In the genomic region with DNA sequence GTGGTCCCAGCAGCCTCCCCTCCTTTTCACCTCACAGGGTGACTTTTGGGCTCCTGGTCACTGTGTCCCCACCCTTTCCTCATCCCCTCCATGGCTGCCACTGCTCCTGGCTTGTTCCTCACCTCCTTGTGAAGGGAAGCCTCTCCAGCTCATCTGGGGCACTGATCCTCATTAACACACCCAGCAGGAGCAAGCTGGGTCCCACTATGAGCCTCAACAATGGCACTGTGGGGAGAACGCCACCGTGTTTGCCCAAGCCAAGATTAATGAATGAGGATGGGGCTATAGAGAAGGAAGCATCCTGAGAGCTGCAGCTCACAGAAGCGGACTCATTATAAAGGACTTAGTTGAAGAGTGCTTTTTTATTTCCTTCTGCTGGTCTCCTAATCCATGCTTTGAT, we compare ENCODE assay signal across 1 cellular context.
TF ChIP-seq lines count a peak whose summit lies in the region.

No MANE protein-coding gene starts in this region.

TF ChIP-seq in GM23338, 12 proteins besides CTCF, POLR2A, EP300 and RAD21 (continued from another document):
- TF ChIP-seq, protein P1, sequence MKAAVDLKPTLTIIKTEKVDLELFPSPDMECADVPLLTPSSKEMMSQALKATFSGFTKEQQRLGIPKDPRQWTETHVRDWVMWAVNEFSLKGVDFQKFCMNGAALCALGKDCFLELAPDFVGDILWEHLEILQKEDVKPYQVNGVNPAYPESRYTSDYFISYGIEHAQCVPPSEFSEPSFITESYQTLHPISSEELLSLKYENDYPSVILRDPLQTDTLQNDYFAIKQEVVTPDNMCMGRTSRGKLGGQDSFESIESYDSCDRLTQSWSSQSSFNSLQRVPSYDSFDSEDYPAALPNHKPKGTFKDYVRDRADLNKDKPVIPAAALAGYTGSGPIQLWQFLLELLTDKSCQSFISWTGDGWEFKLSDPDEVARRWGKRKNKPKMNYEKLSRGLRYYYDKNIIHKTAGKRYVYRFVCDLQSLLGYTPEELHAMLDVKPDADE (IDR thresholded peaks at IDR 0.05) = no peak
- no peak for TF ChIP-seq POLR2AphosphoS5 (IDR thresholded peaks at IDR 0.05; ENCODE audit: low read depth)
- TF ChIP-seq, protein P2, sequence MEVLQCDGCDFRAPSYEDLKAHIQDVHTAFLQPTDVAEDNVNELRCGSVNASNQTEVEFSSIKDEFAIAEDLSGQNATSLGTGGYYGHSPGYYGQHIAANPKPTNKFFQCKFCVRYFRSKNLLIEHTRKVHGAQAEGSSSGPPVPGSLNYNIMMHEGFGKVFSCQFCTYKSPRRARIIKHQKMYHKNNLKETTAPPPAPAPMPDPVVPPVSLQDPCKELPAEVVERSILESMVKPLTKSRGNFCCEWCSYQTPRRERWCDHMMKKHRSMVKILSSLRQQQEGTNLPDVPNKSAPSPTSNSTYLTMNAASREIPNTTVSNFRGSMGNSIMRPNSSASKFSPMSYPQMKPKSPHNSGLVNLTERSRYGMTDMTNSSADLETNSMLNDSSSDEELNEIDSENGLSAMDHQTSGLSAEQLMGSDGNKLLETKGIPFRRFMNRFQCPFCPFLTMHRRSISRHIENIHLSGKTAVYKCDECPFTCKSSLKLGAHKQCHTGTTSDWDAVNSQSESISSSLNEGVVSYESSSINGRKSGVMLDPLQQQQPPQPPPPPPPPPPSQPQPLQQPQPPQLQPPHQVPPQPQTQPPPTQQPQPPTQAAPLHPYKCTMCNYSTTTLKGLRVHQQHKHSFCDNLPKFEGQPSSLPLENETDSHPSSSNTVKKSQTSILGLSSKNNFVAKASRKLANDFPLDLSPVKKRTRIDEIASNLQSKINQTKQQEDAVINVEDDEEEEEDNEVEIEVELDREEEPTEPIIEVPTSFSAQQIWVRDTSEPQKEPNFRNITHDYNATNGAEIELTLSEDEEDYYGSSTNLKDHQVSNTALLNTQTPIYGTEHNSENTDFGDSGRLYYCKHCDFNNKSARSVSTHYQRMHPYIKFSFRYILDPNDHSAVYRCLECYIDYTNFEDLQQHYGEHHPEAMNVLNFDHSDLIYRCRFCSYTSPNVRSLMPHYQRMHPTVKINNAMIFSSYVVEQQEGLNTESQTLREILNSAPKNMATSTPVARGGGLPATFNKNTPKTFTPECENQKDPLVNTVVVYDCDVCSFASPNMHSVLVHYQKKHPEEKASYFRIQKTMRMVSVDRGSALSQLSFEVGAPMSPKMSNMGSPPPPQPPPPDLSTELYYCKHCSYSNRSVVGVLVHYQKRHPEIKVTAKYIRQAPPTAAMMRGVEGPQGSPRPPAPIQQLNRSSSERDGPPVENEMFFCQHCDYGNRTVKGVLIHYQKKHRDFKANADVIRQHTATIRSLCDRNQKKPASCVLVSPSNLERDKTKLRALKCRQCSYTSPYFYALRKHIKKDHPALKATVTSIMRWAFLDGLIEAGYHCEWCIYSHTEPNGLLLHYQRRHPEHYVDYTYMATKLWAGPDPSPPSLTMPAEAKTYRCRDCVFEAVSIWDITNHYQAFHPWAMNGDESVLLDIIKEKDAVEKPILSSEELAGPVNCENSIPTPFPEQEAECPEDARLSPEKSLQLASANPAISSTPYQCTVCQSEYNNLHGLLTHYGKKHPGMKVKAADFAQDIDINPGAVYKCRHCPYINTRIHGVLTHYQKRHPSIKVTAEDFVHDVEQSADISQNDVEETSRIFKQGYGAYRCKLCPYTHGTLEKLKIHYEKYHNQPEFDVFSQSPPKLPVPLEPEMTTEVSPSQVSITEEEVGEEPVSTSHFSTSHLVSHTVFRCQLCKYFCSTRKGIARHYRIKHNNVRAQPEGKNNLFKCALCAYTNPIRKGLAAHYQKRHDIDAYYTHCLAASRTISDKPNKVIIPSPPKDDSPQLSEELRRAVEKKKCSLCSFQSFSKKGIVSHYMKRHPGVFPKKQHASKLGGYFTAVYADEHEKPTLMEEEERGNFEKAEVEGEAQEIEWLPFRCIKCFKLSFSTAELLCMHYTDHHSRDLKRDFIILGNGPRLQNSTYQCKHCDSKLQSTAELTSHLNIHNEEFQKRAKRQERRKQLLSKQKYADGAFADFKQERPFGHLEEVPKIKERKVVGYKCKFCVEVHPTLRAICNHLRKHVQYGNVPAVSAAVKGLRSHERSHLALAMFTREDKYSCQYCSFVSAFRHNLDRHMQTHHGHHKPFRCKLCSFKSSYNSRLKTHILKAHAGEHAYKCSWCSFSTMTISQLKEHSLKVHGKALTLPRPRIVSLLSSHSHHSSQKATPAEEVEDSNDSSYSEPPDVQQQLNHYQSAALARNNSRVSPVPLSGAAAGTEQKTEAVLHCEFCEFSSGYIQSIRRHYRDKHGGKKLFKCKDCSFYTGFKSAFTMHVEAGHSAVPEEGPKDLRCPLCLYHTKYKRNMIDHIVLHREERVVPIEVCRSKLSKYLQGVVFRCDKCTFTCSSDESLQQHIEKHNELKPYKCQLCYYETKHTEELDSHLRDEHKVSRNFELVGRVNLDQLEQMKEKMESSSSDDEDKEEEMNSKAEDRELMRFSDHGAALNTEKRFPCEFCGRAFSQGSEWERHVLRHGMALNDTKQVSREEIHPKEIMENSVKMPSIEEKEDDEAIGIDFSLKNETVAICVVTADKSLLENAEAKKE (CRISPR knock-in tag; IDR thresholded peaks at IDR 0.05) = no peak
- no peak for TF ChIP-seq STAT1 (IDR thresholded peaks at IDR 0.05; ENCODE audit: unreplicated experiment)
- TF ChIP-seq NANOG (IDR thresholded peaks at IDR 0.05; ENCODE audit: borderline replicate concordance) = no peak
